Comparison of ENCODE assay signal across 8 cellular contexts in genomic region chr15:35293353-35294130, GRCh38.
DNase-seq lines count a peak whose midpoint lies in the region; ATAC-seq, FAIRE-seq and TF ChIP-seq lines count a peak whose summit lies in the region.

No MANE protein-coding gene starts in this region.

- in situ Hi-C loops in Panc1 (cut with HindIII; ENCODE audit: low pct_unique_long_range_greater_than_20kb, low sequenced_read_pairs) = no loop called here

- no peaks in the 10 kb centered on the region for H3K36me3 ChIP-seq in Panc1 (ENCODE audit: control insufficient read depth, insufficient read depth, low read length)

- H3K4me3 Mint-ChIP-seq in naive thymus-derived CD8-positive, alpha-beta T cell = no peak overlapping the region

- no peaks in the 10 kb centered on the region for H3K4me1 Mint-ChIP-seq in naive thymus-derived CD8-positive, alpha-beta T cell

- H3K9me3 ChIP-seq in Panc1 (ENCODE audit: control insufficient read depth, insufficient read depth, low read depth, low read length) = no peaks in the 10 kb centered on the region

- DNase-seq in H54 (ENCODE audit: insufficient read length, low spot score) = peak; percentile 73
- no peak for DNase-seq in Panc1 (ENCODE audit: low read depth, low spot score)
- peak; percentile 65 for DNase-seq in fibroblast of pulmonary artery (ENCODE audit: low read depth)
- peak; percentile 48 for DNase-seq in skeletal muscle cell (ENCODE audit: low read depth)
- no peak for DNase-seq in CD1c-positive myeloid dendritic cell (ENCODE audit: extremely low spot score)
- DNase-seq in naive thymus-derived CD8-positive, alpha-beta T cell = no peak
- DNase-seq in NCI-H2107 (lab: John Stamatoyannopoulos, UW) = no peak
- DNase-seq in caudate nucleus (lab: John Stamatoyannopoulos, UW) = no peak

- BruUV-seq in Panc1 (replicated peaks; lab: Mats Ljungman, UMichigan) = no TSS peak

- no peaks in the 10 kb centered on the region for H3K9me3 Mint-ChIP-seq in naive thymus-derived CD8-positive, alpha-beta T cell

- no peak for TF ChIP-seq POLR2A in H54 (IDR thresholded peaks at IDR 0.05; ENCODE audit: low read depth, low read length)

- CTCF ChIA-PET in Panc1 (lab: Charles Lee) = interaction anchor here (0.6 to 1.1 kb wide), 2 partner anchors 151 to 324 kb away, joined by 3 read pairs; no protein-coding TSS in a partner anchor

- H3K4me3 ChIP-seq in Panc1 (ENCODE audit: low read depth in 2 of 2, low read length in 2 of 2) = no peak overlapping the region
- H3K4me3 ChIP-seq in fibroblast of pulmonary artery (replicated peaks; ENCODE audit: low read depth, low read length) = no peak overlapping the region
- no peak overlapping the region for H3K4me3 ChIP-seq in skeletal muscle cell (ENCODE audit: low read depth, low read length)

- POLR2A ChIA-PET in Panc1 (lab: Charles Lee) = no interaction called here
- POLR2A ChIA-PET in naive thymus-derived CD8-positive, alpha-beta T cell (lab: Charles Lee) = no interaction called here

- H3K27me3 ChIP-seq in Panc1 (ENCODE audit: control insufficient read depth, insufficient read depth, low read length) = no peaks in the 10 kb centered on the region

- H3K4me1 ChIP-seq in Panc1 (ENCODE audit: control insufficient read depth, insufficient read depth, low read length) = no peaks in the 10 kb centered on the region

- TF ChIP-seq CTCF in Panc1 (IDR thresholded peaks at IDR 0.05) (peak; percentile 9; the same call in 1 of the 2 replicates), fibroblast of pulmonary artery (IDR thresholded peaks at IDR 0.05; ENCODE audit: low read length, missing control alignments) (peak; percentile 30)

- peaks cover 0 to 1% (median 0%) of the 10 kb centered on the region in 5 donors for H3K27me3 Mint-ChIP-seq in naive thymus-derived CD8-positive, alpha-beta T cell

- H3K27ac Mint-ChIP-seq in naive thymus-derived CD8-positive, alpha-beta T cell = no peak overlapping the region

- ATAC-seq in Panc1 = no peak
- no peak for ATAC-seq in naive thymus-derived CD8-positive, alpha-beta T cell

- intact Hi-C loops in Panc1 (cut with micrococcal nuclease; ENCODE audit: unreplicated experiment) = no loop called here

- no peak overlapping the region for H3K27ac ChIP-seq in Panc1 (ENCODE audit: low read length)
- no peak overlapping the region for H3K27ac ChIP-seq in caudate nucleus (ENCODE audit: low read depth, low read length)

- peak; percentile 99 for FAIRE-seq in H54 (lab: Jason Lieb, UNC)

- H3K36me3 Mint-ChIP-seq in naive thymus-derived CD8-positive, alpha-beta T cell = no peaks in the 10 kb centered on the region

Comparison
In these comparisons a context has a peak if more than half of its experiments do, and no peak if none do; other contexts are left out.
1. DNase-seq: peak in H54 (single experiment), fibroblast of pulmonary artery (single experiment) and skeletal muscle cell (single experiment); none in Panc1 (single experiment), CD1c-positive myeloid dendritic cell (single experiment), naive thymus-derived CD8-positive, alpha-beta T cell (0 of 10), NCI-H2107 (single experiment) and caudate nucleus (0 of 61).